Comparison of ENCODE assay signal across 16 cellular contexts in the genomic region with DNA sequence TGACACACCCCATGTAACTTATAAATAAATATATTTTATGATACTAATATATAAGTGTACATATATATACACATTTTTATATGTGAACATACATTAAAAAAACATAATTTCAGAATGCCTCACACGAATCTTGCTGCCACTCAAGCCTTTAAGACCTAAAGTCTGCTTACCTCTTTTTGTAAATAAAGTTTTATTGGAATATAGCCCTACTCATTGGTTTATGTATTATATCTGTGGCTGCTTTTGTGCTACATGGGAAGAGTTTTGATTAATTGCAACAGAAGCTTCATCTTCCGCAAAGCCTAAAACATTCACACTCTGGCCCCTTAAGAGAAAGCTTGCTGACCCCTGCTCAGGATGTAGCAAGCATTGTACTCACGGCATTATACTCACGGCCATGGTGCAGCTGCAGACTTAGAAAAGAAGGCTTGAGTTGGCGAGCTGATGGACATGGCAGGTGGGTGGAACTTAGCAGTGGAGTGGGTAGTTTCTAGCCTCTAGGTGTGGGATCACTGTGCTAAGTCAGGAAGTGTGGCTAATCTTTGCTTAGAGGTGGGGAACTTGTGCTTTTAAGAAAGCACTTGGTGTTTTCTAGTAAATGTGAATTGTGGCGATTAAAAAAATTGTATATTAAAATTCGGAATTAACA.
DNase-seq lines count a peak whose midpoint lies in the region; ATAC-seq and TF ChIP-seq lines count a peak whose summit lies in the region.
"Had no signal": no experiment of that assay in that cellular context is flagged by ENCODE, and none has a peak within 500 bp of the region (broad histone marks: within the 10 kb centered on the region; RNA-seq: fewer than 3 reads in every experiment).

No MANE protein-coding gene starts in this region.

- peak overlapping the region; percentile 66 for H3K27ac Mint-ChIP-seq in activated CD4-positive, alpha-beta T cell treated with anti-CD3 and anti-CD28 coated beads for 36 hours
- H3K27ac Mint-ChIP-seq in WTC11: 0 out of 2 replicates have a peak overlapping the region, but pooled peaks have one; percentile 42
- H3K27ac Mint-ChIP-seq in endothelial cell (ENCODE audit: unreplicated experiment): peak overlapping the region; percentile 39
- H3K27ac Mint-ChIP-seq: GM23338 had no signal

- peaks cover 86% of the 10 kb centered on the region for H3K4me1 ChIP-seq in psoas muscle

- no peak overlapping the region for H3K4me3 ChIP-seq in psoas muscle
- H3K4me3 ChIP-seq: BLaER1 treated with 17β-estradiol and CSF1 and Interleukin-3, amounts not matched to agents 10 nM and 100 nM; GM23338 had no signal

- no peak overlapping the region for H3K4me3 Mint-ChIP-seq in activated CD4-positive, alpha-beta T cell treated with anti-CD3 and anti-CD28 coated beads for 36 hours
- H3K4me3 Mint-ChIP-seq in WTC11: no peak overlapping the region
- H3K4me3 Mint-ChIP-seq in endothelial cell (ENCODE audit: unreplicated experiment): no peak overlapping the region
- H3K4me3 Mint-ChIP-seq: GM23338 had no signal

- no peaks in the 10 kb centered on the region for H3K9me3 Mint-ChIP-seq in activated CD4-positive, alpha-beta T cell treated with anti-CD3 and anti-CD28 coated beads for 36 hours (ENCODE audit: low read depth)
- no peaks in the 10 kb centered on the region for H3K9me3 Mint-ChIP-seq in WTC11
- no peaks in the 10 kb centered on the region for H3K9me3 Mint-ChIP-seq in endothelial cell (ENCODE audit: unreplicated experiment)
- H3K9me3 Mint-ChIP-seq: GM23338, IgD-negative memory B cell had no signal

- ATAC-seq in activated CD4-positive, alpha-beta T cell treated with anti-CD3 and anti-CD28 coated beads for 36 hours: no peak
- ATAC-seq in WTC11: no peak
- peak in 2 of 4 donors; percentile 29 to 31 for ATAC-seq in psoas muscle
- ATAC-seq in GM18909 (IDR thresholded peaks at IDR 0.05; ENCODE audit: poor library complexity, unreplicated experiment): no peak
- ATAC-seq in HG02970 (IDR thresholded peaks at IDR 0.05; ENCODE audit: low FRiP score, unreplicated experiment): no peak
- no peak for ATAC-seq in HG03520 (IDR thresholded peaks at IDR 0.05; ENCODE audit: unreplicated experiment)

- no peaks in the 10 kb centered on the region for H3K27me3 ChIP-seq in psoas muscle (ENCODE audit: insufficient read depth in 3 of 3, low read length in 2 of 3)
- H3K27me3 ChIP-seq: BLaER1 treated with 17β-estradiol and CSF1 and Interleukin-3, amounts not matched to agents 10 nM and 100 nM had no signal

- no peaks in the 10 kb centered on the region for H3K36me3 ChIP-seq in psoas muscle (ENCODE audit: insufficient read depth in 1 of 2, low read depth in 1 of 2)

- intact Hi-C loops in activated CD4-positive, alpha-beta T cell treated with anti-CD3 and anti-CD28 coated beads for 36 hours (cut with DNase I, micrococcal nuclease): loop anchor here in 1 of 2 experiments (2.0 kb wide), 1 partner anchor 15 kb away; no protein-coding TSS in a partner anchor
- intact Hi-C loops in psoas muscle (cut with DNase I): no loop called here

- WGBS in psoas muscle, 3 donors: 66 to 78% (median 69%) methylated on average over 7 of the region's 7 CpGs

- POLR2A ChIA-PET in activated CD4-positive, alpha-beta T cell treated with anti-CD3 and anti-CD28 coated beads for 36 hours (lab: Charles Lee): no interaction called here
- POLR2A ChIA-PET in WTC11 (lab: Charles Lee): no interaction called here

- TF ChIP-seq CTCF in WTC11 (IDR thresholded peaks at IDR 0.05): no peak
- no peak for TF ChIP-seq CTCF in endothelial cell (IDR thresholded peaks at IDR 0.05; ENCODE audit: unreplicated experiment)
- no peak for TF ChIP-seq CTCF in psoas muscle (IDR thresholded peaks at IDR 0.05)

- no peak for DNase-seq in activated CD4-positive, alpha-beta T cell treated with anti-CD3 and anti-CD28 coated beads for 36 hours
- no peak for DNase-seq in activated CD4-positive, alpha-beta T cell treated with anti-CD3 and anti-CD28 coated beads for 1 hour
- DNase-seq in WTC11 (ENCODE audit: low spot score) (no peak), endothelial cell (ENCODE audit: low spot score) (no peak), psoas muscle (no peak)
- DNase-seq: aorta; mammary epithelial cell; NCI-H1930; NCI-H510A; stimulated activated CD4-positive, alpha-beta T cell treated with anti-CD3 and anti-CD28 coated beads, Interleukin-12 subunit alpha, Interleukin-12 subunit beta, amount 100 ng/mL, for 4 hours had no signal

- H3K9me3 ChIP-seq in psoas muscle: no peaks in the 10 kb centered on the region

- peaks cover 22% of the 10 kb centered on the region for H3K36me3 Mint-ChIP-seq in activated CD4-positive, alpha-beta T cell treated with anti-CD3 and anti-CD28 coated beads for 36 hours (ENCODE audit: low read depth)
- H3K36me3 Mint-ChIP-seq in WTC11: no peaks in the 10 kb centered on the region
- peaks cover 20% of the 10 kb centered on the region for H3K36me3 Mint-ChIP-seq in endothelial cell (ENCODE audit: low read depth, unreplicated experiment)

- H3K27ac ChIP-seq in psoas muscle: peak overlapping the region; percentile 47
- H3K27ac ChIP-seq: BLaER1 treated with 17β-estradiol and CSF1 and Interleukin-3, amounts not matched to agents 10 nM and 100 nM had no signal

- CTCF ChIA-PET in activated CD4-positive, alpha-beta T cell treated with anti-CD3 and anti-CD28 coated beads for 36 hours (lab: Charles Lee): interaction anchor here (1.3 to 1.6 kb wide), 3 partner anchors 9 to 38 kb away, joined by 3 to 5 read pairs (median 3); no protein-coding TSS in a partner anchor
- CTCF ChIA-PET in WTC11 (lab: Charles Lee): no interaction called here

- H3K27me3 Mint-ChIP-seq in activated CD4-positive, alpha-beta T cell treated with anti-CD3 and anti-CD28 coated beads for 36 hours: no peaks in the 10 kb centered on the region
- no peaks in the 10 kb centered on the region for H3K27me3 Mint-ChIP-seq in WTC11 (ENCODE audit: low read depth)
- H3K27me3 Mint-ChIP-seq in endothelial cell (ENCODE audit: unreplicated experiment): peaks cover 7% of the 10 kb centered on the region
- H3K27me3 Mint-ChIP-seq: IgD-negative memory B cell had no signal

- peaks cover 82% of the 10 kb centered on the region for H3K4me1 Mint-ChIP-seq in activated CD4-positive, alpha-beta T cell treated with anti-CD3 and anti-CD28 coated beads for 36 hours
- H3K4me1 Mint-ChIP-seq in WTC11 (peaks cover 72% of the 10 kb centered on the region), endothelial cell (ENCODE audit: unreplicated experiment) (peaks cover 54% of the 10 kb centered on the region)

TF ChIP-seq in WTC11, 78 proteins besides CTCF, POLR2A, EP300 and RAD21 (continues in another document):
- TF ChIP-seq FOXP4 (CRISPR knock-in tag; IDR thresholded peaks at IDR 0.05) (no peak), ZNF416 (CRISPR knock-in tag; IDR thresholded peaks at IDR 0.05) (no peak), ZNF532 (CRISPR knock-in tag; IDR thresholded peaks at IDR 0.05; ENCODE audit: borderline replicate concordance) (no peak)
